Comparison of ENCODE assay signal across 14 cellular contexts in genomic region chr1:1893291-1893985, GRCh38. TPM values are rescaled to one million over a fixed set of nuclear protein-coding genes. Genes with fewer than 3 reads are reported as not detected.
DNase-seq lines count a peak whose midpoint lies in the region; TF ChIP-seq lines count a peak whose summit lies in the region.
"Had no signal": no experiment of that assay in that cellular context is flagged by ENCODE, and none has a peak within 500 bp of the region (broad histone marks: within the 10 kb centered on the region; RNA-seq: fewer than 3 reads in every experiment).

No MANE protein-coding gene starts in this region.

- WGBS in trophoblast cell (ENCODE audit: extremely low coverage, insufficient coverage, insufficient read length): no CpG with 5 or more reads among the region's 19 CpGs

- no TSS peak for BruUV-seq in OCI-LY7 (replicated peaks; lab: Mats Ljungman, UMichigan)

- TF ChIP-seq CTCF in OCI-LY7 (conservative IDR thresholded peaks at IDR 0.05; ENCODE audit: low read length) (no peak), colonic mucosa (IDR thresholded peaks at IDR 0.05) (no peak)

- H2BK120ac ChIP-seq in trophoblast cell (ENCODE audit: insufficient read depth, low read length, poor library complexity): no peak overlapping the region

- intact Hi-C loops in OCI-LY7 (cut with micrococcal nuclease; ENCODE audit: unreplicated experiment) (no loop called here), colonic mucosa (cut with DNase I) (no loop called here)

- no peaks in the 10 kb centered on the region for H3K27me3 Mint-ChIP-seq in T-helper 2 cell treated with Interferon-gamma antibody and Interleukin-4, amounts not matched to agents 5 μg/mL and 100 μg/mL, for 36 hours (ENCODE audit: low read depth)

- H3K4ac ChIP-seq in trophoblast cell (ENCODE audit: low read depth, low read length): no peak overlapping the region

- H3K18ac ChIP-seq in trophoblast cell (ENCODE audit: low read length): no peak overlapping the region

- no peaks in the 10 kb centered on the region for H3K9me2 ChIP-seq in OCI-LY7 (ENCODE audit: insufficient read depth, low read length)

- peaks cover 6% of the 10 kb centered on the region for H3K36me3 Mint-ChIP-seq in T-helper 2 cell treated with Interferon-gamma antibody and Interleukin-4, amounts not matched to agents 5 μg/mL and 100 μg/mL, for 36 hours (ENCODE audit: low read depth)

- H4K12ac ChIP-seq in trophoblast cell (ENCODE audit: low read depth, low read length): peak overlapping the region; percentile 22

- CTCF ChIA-PET in OCI-LY7 (lab: Charles Lee; ENCODE audit: unreplicated experiment): no interaction called here

- peaks cover 21% of the 10 kb centered on the region for H3K4me1 Mint-ChIP-seq in T-helper 2 cell treated with Interferon-gamma antibody and Interleukin-4, amounts not matched to agents 5 μg/mL and 100 μg/mL, for 36 hours (ENCODE audit: low read depth)

- no peaks in the 10 kb centered on the region for H3K9me3 Mint-ChIP-seq in T-helper 2 cell treated with Interferon-gamma antibody and Interleukin-4, amounts not matched to agents 5 μg/mL and 100 μg/mL, for 36 hours

- H3K4me1 ChIP-seq in OCI-LY7 (ENCODE audit: insufficient read depth, low read length, poor library complexity, severe bottlenecking) (peaks cover 69% of the 10 kb centered on the region), colonic mucosa (peaks cover 34% of the 10 kb centered on the region), trophoblast cell (ENCODE audit: control insufficient read depth in 1 of 2, insufficient read depth in 2 of 2, low read length in 2 of 2) (peaks cover 6 to 21% of the 10 kb centered on the region in 2 experiments)

- H2AFZ ChIP-seq in OCI-LY7 (ENCODE audit: low read length): no peak overlapping the region
- no peak overlapping the region for H2AFZ ChIP-seq in trophoblast cell (ENCODE audit: insufficient read depth, low read length, poor library complexity)

- DNase-seq in T-helper 2 cell treated with Interferon-gamma antibody and Interleukin-4, amounts not matched to agents 5 μg/mL and 100 μg/mL, for 36 hours (ENCODE audit: low spot score): no peak
- DNase-seq in T-helper 2 cell (no peak), OCI-LY7 (ENCODE audit: low spot score) (no peak), colonic mucosa (no peak), trophoblast cell (no peak), Kasumi-1 (lab: John Stamatoyannopoulos, UW) (no peak), NK-92 (lab: John Stamatoyannopoulos, UW; ENCODE audit: unreplicated experiment) (no peak)
- no peak for DNase-seq in stimulated activated naive CD4-positive, alpha-beta T cell treated with Interleukin-2 at 50 U/mL for 16 hours (lab: John Stamatoyannopoulos, UW)
- DNase-seq: 8988T, Calu3, MM.1S had no signal

- peaks cover 11% of the 10 kb centered on the region for H4K20me1 ChIP-seq in OCI-LY7 (ENCODE audit: insufficient read depth, low read length)

- H3K23ac ChIP-seq in trophoblast cell (ENCODE audit: low read length): no peak overlapping the region

- no peak overlapping the region for H2BK5ac ChIP-seq in trophoblast cell (ENCODE audit: low read depth, low read length, poor library complexity)

- H3K9ac ChIP-seq in colonic mucosa (ENCODE audit: low read depth in 2 of 2, low read length in 2 of 2) (peak overlapping the region; percentile 57 to 82), trophoblast cell (ENCODE audit: low read length) (no peak overlapping the region)

- peak overlapping the region; percentile 44 for H2AK5ac ChIP-seq in trophoblast cell (ENCODE audit: low read length)

- no peak overlapping the region for H2BK12ac ChIP-seq in trophoblast cell (ENCODE audit: low read length)

- H4K8ac ChIP-seq in trophoblast cell (ENCODE audit: low read depth, low read length): no peak overlapping the region

- H3K27me3 ChIP-seq in colonic mucosa (no peaks in the 10 kb centered on the region), trophoblast cell (ENCODE audit: insufficient read depth, low read length) (no peaks in the 10 kb centered on the region)

- no peak overlapping the region for H3K14ac ChIP-seq in trophoblast cell (ENCODE audit: low read length)

- H3K27ac ChIP-seq in OCI-LY7 (ENCODE audit: low read depth, low read length, poor library complexity, severe bottlenecking) (peak overlapping the region; percentile 81), colonic mucosa (peak overlapping the region; percentile 87), trophoblast cell (ENCODE audit: low read depth, low read length) (no peak overlapping the region)

- peaks cover 13% of the 10 kb centered on the region for H3K79me1 ChIP-seq in trophoblast cell (ENCODE audit: low read length)

- POLR2A ChIA-PET in OCI-LY7 (lab: Charles Lee): no interaction called here

- H4K91ac ChIP-seq in trophoblast cell (ENCODE audit: low read depth, low read length): no peak overlapping the region

- no peaks in the 10 kb centered on the region for H3K9me3 ChIP-seq in OCI-LY7 (ENCODE audit: low read length)
- H3K9me3 ChIP-seq in colonic mucosa: no peaks in the 10 kb centered on the region
- H3K9me3 ChIP-seq in trophoblast cell (ENCODE audit: insufficient read depth, low read depth, low read length): peaks cover 3% of the 10 kb centered on the region
- H3K9me3 ChIP-seq: esophagus muscularis mucosa, thoracic aorta had no signal

- peak overlapping the region; percentile 29 for H3K4me3 Mint-ChIP-seq in T-helper 2 cell treated with Interferon-gamma antibody and Interleukin-4, amounts not matched to agents 5 μg/mL and 100 μg/mL, for 36 hours

- H3K4me2 ChIP-seq in OCI-LY7 (ENCODE audit: low read length) (peak overlapping the region; percentile 98), trophoblast cell (ENCODE audit: low read length) (no peak overlapping the region)

- peak overlapping the region; percentile 41 for H3K27ac Mint-ChIP-seq in T-helper 2 cell treated with Interferon-gamma antibody and Interleukin-4, amounts not matched to agents 5 μg/mL and 100 μg/mL, for 36 hours

- H3K79me2 ChIP-seq in OCI-LY7 (ENCODE audit: insufficient read depth, low read depth, low read length): peaks cover 43% of the 10 kb centered on the region
- H3K79me2 ChIP-seq in trophoblast cell (ENCODE audit: control insufficient read depth, insufficient read depth, low read length, poor library complexity): peaks cover 15% of the 10 kb centered on the region

- H3K4me3 ChIP-seq in OCI-LY7 (ENCODE audit: low read depth, low read length, poor library complexity, severe bottlenecking) (peak overlapping the region; percentile 97), colonic mucosa (no peak overlapping the region), trophoblast cell (ENCODE audit: low read depth, low read length) (no peak overlapping the region)
- H3K4me3 ChIP-seq: thoracic aorta had no signal

- H3K36me3 ChIP-seq in OCI-LY7 (ENCODE audit: insufficient read depth, low read length) (peaks cover 15% of the 10 kb centered on the region), colonic mucosa (no peaks in the 10 kb centered on the region), trophoblast cell (ENCODE audit: control insufficient read depth in 1 of 2, insufficient read depth in 2 of 2, low read length in 2 of 2) (no peaks in the 10 kb centered on the region)
- H3K36me3 ChIP-seq: esophagus muscularis mucosa, thoracic aorta had no signal

RNA-seq across cellular contexts. Expression of gene GNB1, which starts 2.6 kb away (rescaled TPM):
- total RNA-seq in OCI-LY7 (2014; rRNA removed; shearing (Covaris generic)): 86.9 and 101 TPM in 2 replicates
- total RNA-seq in OCI-LY7 (2022) (502 and 563 TPM in 2 replicates), colonic mucosa (100 to 1,000 TPM; 281 to 367 TPM)
- polyA plus RNA-seq in trophoblast cell (2013): 211 and 220 TPM in 2 replicates

RNA-seq across cellular contexts. Expression of gene CALML6, which starts 21.6 kb away (rescaled TPM):
- 0.54 and 0.88 TPM in 2 replicates for total RNA-seq in OCI-LY7 (2014; rRNA removed; shearing (Covaris generic))
- 2.4 and 5.1 TPM in 2 replicates for total RNA-seq in OCI-LY7 (2022)
- total RNA-seq in colonic mucosa: under 1 TPM in 1 of 2 donors, not detected in 1; 0.17 TPM
- 0.19 and 0.25 TPM in 2 replicates for polyA plus RNA-seq in trophoblast cell (2013)
- total RNA-seq: esophagus muscularis mucosa, thoracic aorta had no signal

RNA-seq across cellular contexts. Expression of gene TMEM52, which starts 25.6 kb away (rescaled TPM):
- 0.46 and 1.7 TPM in 2 replicates for total RNA-seq in OCI-LY7 (2014; rRNA removed; shearing (Covaris generic))
- total RNA-seq in OCI-LY7 (2022): 2.5 and 2.7 TPM in 2 replicates
- total RNA-seq in colonic mucosa: 1 to 10 TPM; 3.5 to 9.8 TPM
- polyA plus RNA-seq in trophoblast cell (2013): 3.7 and 4.1 TPM in 2 replicates
- total RNA-seq: T-helper 2 cell treated with Interferon-gamma antibody and Interleukin-4, amounts not matched to agents 100 ng/mL and 5 ng/mL, for 36 hours; thoracic aorta had no signal
